In genomic region chr1:12076425-12077005, GRCh38 we compare ENCODE assay signal across 1 cellular context.
TF ChIP-seq lines count a peak whose summit lies in the region.

No MANE protein-coding gene starts in this region.

TF ChIP-seq in GM12878, 131 proteins besides CTCF, POLR2A, EP300 and RAD21:
- TF ChIP-seq MLLT1 (IDR thresholded peaks at IDR 0.05) (0 out of 2 replicates have a peak, but pooled peaks have one; percentile 25), ZSCAN29 (IDR thresholded peaks at IDR 0.05) (no peak)
TF ChIP-seq in GM12878: peak in this region for 1.
